Comparison of ENCODE assay signal across 25 cellular contexts in genomic region chr5:160456778-160457177, GRCh38.
"Had no signal": no experiment of that assay in that cellular context is flagged by ENCODE, and none has a peak within 500 bp of the region (broad histone marks: within the 10 kb centered on the region; RNA-seq: fewer than 3 reads in every experiment).

No MANE protein-coding gene starts in this region.

- H3K4me1 ChIP-seq: left lung, prostate gland, spleen, transverse colon, vagina had no signal

- H3K27me3 Mint-ChIP-seq: stimulated activated naive CD8-positive, alpha-beta T cell treated with anti-CD3 and anti-CD28 coated beads, Interleukin-15, amount 100 ng/mL, for 72 hours had no signal

- H3K27ac ChIP-seq: left lung, lower lobe of right lung, ovary, prostate gland, sigmoid colon, spleen, transverse colon, upper lobe of left lung, vagina had no signal

- H3K9me3 ChIP-seq: left lung, lower lobe of right lung, ovary, prostate gland, sigmoid colon, spleen, transverse colon, upper lobe of left lung, vagina had no signal

- DNase-seq: hypothalamus; immature natural killer cell; kidney; left colon; left lung; lower lobe of right lung; mesenchymal stem cell; naive thymus-derived CD8-positive, alpha-beta T cell; nephron progenitor cell; ovary; retina; right cardiac atrium; sigmoid colon; small intestine; spleen; stimulated activated CD4-positive, alpha-beta T cell treated with anti-CD3 and anti-CD28 coated beads, Interleukin-4, amount 100 ng/mL, for 24 hours; stimulated activated naive CD4-positive, alpha-beta T cell treated with Interleukin-2 at 50 U/mL for 16 hours; stimulated activated naive CD8-positive, alpha-beta T cell treated with anti-CD3 and anti-CD28 coated beads, Interleukin-15, amount 100 ng/mL, for 72 hours; substantia nigra; transverse colon; upper lobe of left lung had no signal

- ATAC-seq: left colon; left lung; lower lobe of right lung; naive thymus-derived CD8-positive, alpha-beta T cell; right cardiac atrium; stimulated activated effector memory CD8-positive, alpha-beta T cell treated with anti-CD3 and anti-CD28 coated beads, Interleukin-12 subunit alpha, Interleukin-12 subunit beta, amount 100 ng/mL, for 72 hours; stimulated activated naive CD8-positive, alpha-beta T cell treated with anti-CD3 and anti-CD28 coated beads, Interleukin-15, amount 100 ng/mL, for 72 hours had no signal

- H3K9me3 Mint-ChIP-seq: naive thymus-derived CD8-positive, alpha-beta T cell; stimulated activated effector memory CD8-positive, alpha-beta T cell treated with anti-CD3 and anti-CD28 coated beads, Interleukin-12 subunit alpha, Interleukin-12 subunit beta, amount 100 ng/mL, for 72 hours; stimulated activated naive CD8-positive, alpha-beta T cell treated with anti-CD3 and anti-CD28 coated beads, Interleukin-15, amount 100 ng/mL, for 72 hours had no signal

- FAIRE-seq: islet of Langerhans, kidney, small intestine had no signal

- H3K27me3 ChIP-seq: left lung, ovary, sigmoid colon, transverse colon, upper lobe of left lung, vagina had no signal

- H3K36me3 ChIP-seq: left lung, lower lobe of right lung, ovary, prostate gland, sigmoid colon, spleen, transverse colon, upper lobe of left lung, vagina had no signal

- H3K36me3 Mint-ChIP-seq: immature natural killer cell; naive thymus-derived CD8-positive, alpha-beta T cell; stimulated activated effector memory CD8-positive, alpha-beta T cell treated with anti-CD3 and anti-CD28 coated beads, Interleukin-12 subunit alpha, Interleukin-12 subunit beta, amount 100 ng/mL, for 72 hours had no signal

- H3K4me3 ChIP-seq: left lung, lower lobe of right lung, ovary, prostate gland, sigmoid colon, spleen, transverse colon, upper lobe of left lung, vagina had no signal

- H3K27ac Mint-ChIP-seq: immature natural killer cell; naive thymus-derived CD8-positive, alpha-beta T cell; nephron progenitor cell; stimulated activated effector memory CD8-positive, alpha-beta T cell treated with anti-CD3 and anti-CD28 coated beads, Interleukin-12 subunit alpha, Interleukin-12 subunit beta, amount 100 ng/mL, for 72 hours; stimulated activated naive CD8-positive, alpha-beta T cell treated with anti-CD3 and anti-CD28 coated beads, Interleukin-15, amount 100 ng/mL, for 72 hours had no signal

- H3K4me3 Mint-ChIP-seq: immature natural killer cell; naive thymus-derived CD8-positive, alpha-beta T cell; nephron progenitor cell; stimulated activated effector memory CD8-positive, alpha-beta T cell treated with anti-CD3 and anti-CD28 coated beads, Interleukin-12 subunit alpha, Interleukin-12 subunit beta, amount 100 ng/mL, for 72 hours; stimulated activated naive CD8-positive, alpha-beta T cell treated with anti-CD3 and anti-CD28 coated beads, Interleukin-15, amount 100 ng/mL, for 72 hours had no signal
